Comparison of ENCODE assay signal across 8 cellular contexts in genomic region chr19:48837081-48837524, GRCh38. TPM values are rescaled to one million over a fixed set of nuclear protein-coding genes. Genes with fewer than 3 reads are reported as not detected.
A peak's percentile ranks its signal among the peaks of the same experiment; 100 is the strongest.
DNase-seq lines count a peak whose midpoint lies in the region; ATAC-seq and TF ChIP-seq lines count a peak whose summit lies in the region.

No MANE protein-coding gene starts in this region.

- 22% methylated on average over 14 of the region's 29 CpGs for WGBS in mammary epithelial cell (ENCODE audit: low coverage, missing lambda C conversion rate)

- in situ Hi-C loops in mammary epithelial cell (cut with MboI; ENCODE audit: low sequenced_read_pairs in 2 of 2), result loop anchor here (5.0 kb wide), 1 partner anchor 45 kb away; no protein-coding TSS in a partner anchor

- H3K4me2 ChIP-seq in mammary epithelial cell (ENCODE audit: insufficient read depth, low read depth, low read length), result no peak overlapping the region

- no peaks in the 10 kb centered on the region for H3K36me3 ChIP-seq in A673 (ENCODE audit: insufficient read depth, low read length, poor library complexity, severe bottlenecking)
- no peaks in the 10 kb centered on the region for H3K36me3 ChIP-seq in WERI-Rb-1
- H3K36me3 ChIP-seq in mammary epithelial cell (ENCODE audit: insufficient read depth, low read length), result no peaks in the 10 kb centered on the region

- CTCF ChIA-PET in A673 (lab: Charles Lee), result interaction anchor here (0.6 to 2.0 kb wide), 5 partner anchors 35 to 139 kb away, joined by 3 to 16 read pairs (median 6); no protein-coding TSS in a partner anchor
- CTCF ChIA-PET in mammary epithelial cell (lab: Charles Lee; ENCODE audit: low non-redundant PET), result no interaction called here

- H2AFZ ChIP-seq in mammary epithelial cell (ENCODE audit: low read depth, low read length), result peak overlapping the region; percentile 43

- intact Hi-C loops in A673 (cut with micrococcal nuclease; ENCODE audit: unreplicated experiment) (loop anchor here (2.0 to 5.0 kb wide), 2 partner anchors 48 to 190 kb away; partner anchors contain the start of gene CA11), mammary epithelial cell (cut with micrococcal nuclease) (loop anchor here (10.0 kb wide), 1 partner anchor 162 kb away; the partner anchor contains the start of gene NTN5)

- H3K79me2 ChIP-seq in mammary epithelial cell (ENCODE audit: insufficient read depth, low read length), result no peaks in the 10 kb centered on the region

- H3K27me3 ChIP-seq in A673 (replicated peaks; ENCODE audit: insufficient read depth, low read depth, low read length, poor library complexity) (no peaks in the 10 kb centered on the region), WERI-Rb-1 (ENCODE audit: insufficient read depth, low read depth, severe bottlenecking) (no peaks in the 10 kb centered on the region), mammary epithelial cell (ENCODE audit: insufficient read depth, low read length) (no peaks in the 10 kb centered on the region)

- ATAC-seq in HG02623 (IDR thresholded peaks at IDR 0.05; ENCODE audit: unreplicated experiment), result no peak

- H3K27ac ChIP-seq in A673 (ENCODE audit: low read depth, low read length, poor library complexity, severe bottlenecking) (peak overlapping the region; percentile 1), WERI-Rb-1 (0 out of 2 replicates have a peak overlapping the region, but pooled peaks have one; percentile 26), mammary epithelial cell (ENCODE audit: insufficient read depth, low read depth, low read length) (no peak overlapping the region)

- DNase-seq in A673 (ENCODE audit: low spot score) (peak; percentile 95), NCI-H128 (lab: John Stamatoyannopoulos, UW; ENCODE audit: unreplicated experiment) (peak; percentile 59), WERI-Rb-1 (peak; percentile 87), mammary epithelial cell (no peak), iPS-NIHi11 (ENCODE audit: low spot score) (peak; percentile 96)
- DNase-seq in stimulated activated CD4-positive, alpha-beta T cell treated with anti-CD3 and anti-CD28 coated beads, Interleukin-12 subunit alpha, Interleukin-12 subunit beta, amount 100 ng/mL, for 24 hours (ENCODE audit: low read depth in 2 of 2), result peak; percentile 56 to 69

- POLR2A ChIA-PET in A673 (lab: Charles Lee; ENCODE audit: low non-redundant PET), result interaction anchor here (0.6 to 0.8 kb wide), 2 partner anchors 9 to 407 kb away, joined by 3 to 14 read pairs; no protein-coding TSS in a partner anchor

- no peaks in the 10 kb centered on the region for H3K9me3 ChIP-seq in A673 (ENCODE audit: low read depth, low read length, poor library complexity, severe bottlenecking)
- no peaks in the 10 kb centered on the region for H3K9me3 ChIP-seq in WERI-Rb-1 (ENCODE audit: severe bottlenecking)
- H3K9me3 ChIP-seq in mammary epithelial cell (replicated peaks; ENCODE audit: insufficient read depth, low read length), result no peaks in the 10 kb centered on the region

- H3K4me3 ChIP-seq in A673 (ENCODE audit: low read depth, low read length, poor library complexity, severe bottlenecking), result peak overlapping the region; percentile 41
- peak overlapping the region; percentile 65 for H3K4me3 ChIP-seq in WERI-Rb-1 (ENCODE audit: low read depth, low read length)
- no peak overlapping the region for H3K4me3 ChIP-seq in mammary epithelial cell (replicated peaks in 1 of 3; ENCODE audit: insufficient read depth in 1 of 3, low read depth in 2 of 3, low read length in 3 of 3)

- H3K4me1 ChIP-seq in A673 (ENCODE audit: insufficient read depth, low read length, poor library complexity, severe bottlenecking) (peaks cover 13% of the 10 kb centered on the region), mammary epithelial cell (ENCODE audit: insufficient read depth, low read length) (peaks cover 5% of the 10 kb centered on the region)

- no peaks in the 10 kb centered on the region for H4K20me1 ChIP-seq in mammary epithelial cell (ENCODE audit: insufficient read depth, low read length)

- peak; percentile 42 for TF ChIP-seq POLR2A in GM19099 (IDR thresholded peaks at IDR 0.05; ENCODE audit: extremely low read depth, insufficient read length, low read depth)

- BruUV-seq in A673 (replicated peaks; lab: Mats Ljungman, UMichigan) (no TSS peak), mammary epithelial cell (replicated peaks; lab: Mats Ljungman, UMichigan) (TSS peak; percentile 61)

- no peak overlapping the region for H3K9ac ChIP-seq in mammary epithelial cell (ENCODE audit: insufficient read depth, low read length)

- dilution Hi-C loops in mammary epithelial cell (cut with HindIII; ENCODE audit: low sequenced_read_pairs), result no loop called here

- TF ChIP-seq CTCF in A673 (conservative IDR thresholded peaks at IDR 0.05; ENCODE audit: low read depth, low read length) (no peak), WERI-Rb-1 (IDR thresholded peaks at IDR 0.05; ENCODE audit: low read depth, low read length) (no peak), mammary epithelial cell (conservative IDR thresholded peaks at IDR 0.05 in 1 of 2, IDR thresholded peaks at IDR 0.05 in 1 of 2; ENCODE audit: extremely low read depth in 1 of 2, insufficient read depth in 1 of 2, low read depth in 1 of 2, low read length in 2 of 2) (no peak)

RNA-seq across cellular contexts. Expression of gene HSD17B14, which starts 0.8 kb away (rescaled TPM):
- 2.0 and 3.0 TPM in 2 replicates for total RNA-seq in A673 (2021)
- total RNA-seq in mammary epithelial cell, result 1 to 10 TPM in 1 of 2 donors, not detected in 1; 3.0 TPM
- polyA plus RNA-seq in mammary epithelial cell, result 0.29 TPM
- polyA minus RNA-seq in mammary epithelial cell, result not detected

RNA-seq across cellular contexts. Expression of gene BCAT2, which starts 26.3 kb away (rescaled TPM):
- total RNA-seq in A673 (2021) (54.0 and 62.7 TPM in 2 replicates), mammary epithelial cell (10 to 100 TPM; 32.2 to 44.6 TPM)
- 43.9 TPM for polyA plus RNA-seq in mammary epithelial cell
- 33.0 TPM for polyA minus RNA-seq in mammary epithelial cell

RNA-seq across cellular contexts. Expression of gene PLEKHA4, which starts 31.3 kb away (rescaled TPM):
- total RNA-seq in A673 (2021) (20.7 and 24.1 TPM in 2 replicates), mammary epithelial cell (10 to 100 TPM; 10.0 to 12.7 TPM)
- 4.9 TPM for polyA plus RNA-seq in mammary epithelial cell
- polyA minus RNA-seq in mammary epithelial cell, result 7.6 TPM

RNA-seq across cellular contexts. Expression of gene PPP1R15A, which starts 35.1 kb away (rescaled TPM):
- total RNA-seq in A673 (2021), result 27.6 and 41.2 TPM in 2 replicates
- total RNA-seq in mammary epithelial cell, result 100 to 1,000 TPM in 1 of 2 donors, 10 to 100 TPM in 1; 28.8 to 200 TPM
- 22.9 TPM for polyA plus RNA-seq in mammary epithelial cell
- 25.8 TPM for polyA minus RNA-seq in mammary epithelial cell

Comparison
In these comparisons a context has a peak if more than half of its experiments do, and no peak if none do; other contexts are left out.
1. H3K4me3 ChIP-seq: peak in A673 (single experiment) and WERI-Rb-1 (single experiment); none in mammary epithelial cell (0 of 3).